7 cellular contexts compared by ENCODE assay signal in genomic region chr9:34719769-34720025, GRCh38. TPM values are rescaled to one million over a fixed set of nuclear protein-coding genes. Genes with fewer than 3 reads are reported as not detected.
"Had no signal": no experiment of that assay in that cellular context is flagged by ENCODE, and none has a peak within 500 bp of the region (broad histone marks: within the 10 kb centered on the region; RNA-seq: fewer than 3 reads in every experiment).

No MANE protein-coding gene starts in this region.

RNA-seq across cellular contexts. Expression of gene CCL21, which starts 9.8 kb away (rescaled TPM):
- total RNA-seq: GM23248, GM23338, H1, H4, H7, H9, HFFc6 had no signal
- polyA plus RNA-seq: GM23248, GM23338, H1 had no signal

RNA-seq across cellular contexts. Expression of gene CCL19, which starts 28.6 kb away (rescaled TPM):
- total RNA-seq: GM23248, GM23338, H1, H4, H7, H9, HFFc6 had no signal
- polyA plus RNA-seq: GM23248, GM23338, H1 had no signal

RNA-seq across cellular contexts. Expression of gene CCL27, which starts 57.2 kb away (rescaled TPM):
- total RNA-seq: GM23248, GM23338, H1, H4 had no signal
- polyA plus RNA-seq: GM23338 had no signal
